Comparison of ENCODE assay signal across 9 cellular contexts in the genomic region with DNA sequence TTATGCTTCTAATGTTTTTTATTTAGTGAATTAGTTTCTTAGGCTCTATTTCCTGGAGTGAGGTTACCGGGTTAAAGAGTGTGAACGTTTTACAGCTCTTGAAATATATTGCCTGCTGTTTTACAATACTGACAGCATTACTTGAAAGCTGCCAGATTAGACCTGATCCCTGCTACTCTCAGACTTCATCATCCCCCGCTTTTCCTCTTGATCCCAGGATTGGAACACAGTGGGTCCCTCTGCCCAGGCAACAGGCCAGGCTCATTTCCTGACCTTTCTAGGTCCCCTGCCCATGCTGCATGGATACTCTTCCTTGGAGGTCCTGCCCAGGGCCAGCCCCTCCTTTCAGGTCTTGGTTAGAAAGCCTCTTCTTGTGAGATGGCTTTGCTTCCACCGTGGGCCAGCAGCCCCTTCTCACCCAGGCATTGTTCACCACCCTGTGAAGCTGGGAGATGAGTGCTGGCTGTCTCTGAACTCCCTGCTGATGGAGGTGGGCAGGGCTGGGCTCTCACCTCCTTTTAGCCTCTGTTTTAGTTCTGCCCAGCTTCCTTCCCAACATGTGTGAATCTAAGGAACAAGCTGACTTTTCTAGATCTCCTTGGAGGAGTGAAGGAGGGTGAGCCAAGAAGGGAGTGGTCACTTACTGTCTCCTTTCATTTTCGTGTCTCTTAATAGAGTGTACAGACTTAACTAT. TPM values are rescaled to one million over a fixed set of nuclear protein-coding genes. Genes with fewer than 3 reads are reported as not detected.
DNase-seq lines count a peak whose midpoint lies in the region; ATAC-seq and TF ChIP-seq lines count a peak whose summit lies in the region.
"Had no signal": no experiment of that assay in that cellular context is flagged by ENCODE, and none has a peak within 500 bp of the region (broad histone marks: within the 10 kb centered on the region; RNA-seq: fewer than 3 reads in every experiment).

No MANE protein-coding gene starts in this region.

- no peak for DNase-seq in CD4-positive, alpha-beta memory T cell
- peak; percentile 9 for DNase-seq in RPMI8226
- DNase-seq in fibroblast of pulmonary artery (ENCODE audit: low read depth), result peak; percentile 56
- DNase-seq in osteocyte (ENCODE audit: extremely low spot score, unreplicated experiment), result no peak
- DNase-seq in mesenteric fat pad (ENCODE audit: low spot score), result no peak
- DNase-seq in stimulated activated CD4-positive, alpha-beta T cell treated with anti-CD3 and anti-CD28 coated beads, Interleukin-4, amount 100 ng/mL, for 4 hours, result no peak
- DNase-seq in HPDE6-E6E7 (ENCODE audit: extremely low spot score), result no peak

- H3K9me3 Mint-ChIP-seq in CD4-positive, alpha-beta memory T cell, result no peaks in the 10 kb centered on the region
- H3K9me3 Mint-ChIP-seq in osteocyte (ENCODE audit: unreplicated experiment), result no peaks in the 10 kb centered on the region

- H3K4me3 ChIP-seq in CD4-positive, alpha-beta memory T cell (ENCODE audit: low read length in 2 of 2), result no peak overlapping the region
- peak overlapping the region; percentile 22 for H3K4me3 ChIP-seq in fibroblast of pulmonary artery (replicated peaks; ENCODE audit: low read depth, low read length)

- ATAC-seq in HG03139 (IDR thresholded peaks at IDR 0.05; ENCODE audit: unreplicated experiment), result no peak

- no peak overlapping the region for H3K27ac ChIP-seq in CD4-positive, alpha-beta memory T cell (ENCODE audit: low read depth, low read length)
- H3K27ac ChIP-seq: KMS-11 had no signal

- intact Hi-C loops in CD4-positive, alpha-beta memory T cell (cut with micrococcal nuclease), result no loop called here

- H3K36me3 Mint-ChIP-seq in CD4-positive, alpha-beta memory T cell, result peaks cover 14 to 24% of the 10 kb centered on the region in 2 donors
- H3K36me3 Mint-ChIP-seq in osteocyte (ENCODE audit: unreplicated experiment), result peaks cover 8% of the 10 kb centered on the region

- no peaks in the 10 kb centered on the region for H3K27me3 ChIP-seq in CD4-positive, alpha-beta memory T cell (ENCODE audit: insufficient read depth, low read length)

- H3K4me3 Mint-ChIP-seq in CD4-positive, alpha-beta memory T cell, result peak overlapping the region in 5 of 8 donors; percentile 2 to 73 (median 39)
- peak overlapping the region; percentile 21 for H3K4me3 Mint-ChIP-seq in osteocyte (ENCODE audit: unreplicated experiment)

- CTCF ChIA-PET in CD4-positive, alpha-beta memory T cell (lab: Charles Lee; ENCODE audit: partially characterized antibody), result interaction anchor here (0.6 kb wide), 1 partner anchor 10 kb away, joined by 3 read pairs; no protein-coding TSS in a partner anchor

- H3K4me1 Mint-ChIP-seq in CD4-positive, alpha-beta memory T cell, result peaks cover 59 to 80% (median 67%) of the 10 kb centered on the region in 4 donors
- H3K4me1 Mint-ChIP-seq in osteocyte (ENCODE audit: unreplicated experiment), result peaks cover 60% of the 10 kb centered on the region

- H3K9me3 ChIP-seq in CD4-positive, alpha-beta memory T cell (ENCODE audit: control insufficient read depth in 1 of 2, low read length in 2 of 2), result no peaks in the 10 kb centered on the region

- peak overlapping the region in 6 of 7 donors; percentile 16 to 82 (median 56) for H3K27ac Mint-ChIP-seq in CD4-positive, alpha-beta memory T cell
- peak overlapping the region; percentile 81 for H3K27ac Mint-ChIP-seq in osteocyte (ENCODE audit: unreplicated experiment)

- TF ChIP-seq CTCF in fibroblast of pulmonary artery (IDR thresholded peaks at IDR 0.05; ENCODE audit: low read length, missing control alignments), result no peak
- no peak for TF ChIP-seq CTCF in osteocyte (IDR thresholded peaks at IDR 0.05)

- no peaks in the 10 kb centered on the region for H3K36me3 ChIP-seq in CD4-positive, alpha-beta memory T cell (ENCODE audit: insufficient read depth, low read length)

- POLR2A ChIA-PET in CD4-positive, alpha-beta memory T cell (lab: Charles Lee; ENCODE audit: partially characterized antibody), result no interaction called here

- H3K27me3 Mint-ChIP-seq in CD4-positive, alpha-beta memory T cell, result no peaks in the 10 kb centered on the region
- no peaks in the 10 kb centered on the region for H3K27me3 Mint-ChIP-seq in osteocyte (ENCODE audit: unreplicated experiment)

- H3K4me1 ChIP-seq in CD4-positive, alpha-beta memory T cell (ENCODE audit: insufficient read depth, low read length), result peaks cover 68% of the 10 kb centered on the region

RNA-seq across cellular contexts. Expression of a gene that starts 15.5 kb away (rescaled TPM):
- 10 to 100 TPM; 49.7 to 50.8 TPM for total RNA-seq in CD4-positive, alpha-beta memory T cell
- polyA plus RNA-seq in CD4-positive, alpha-beta memory T cell, result 10 to 100 TPM; 57.5 to 64.6 TPM
- total RNA-seq in osteocyte, result 33.9 and 36.4 TPM in 2 replicates
- 43.9 TPM for total RNA-seq in mesenteric fat pad

RNA-seq across cellular contexts. Expression of a gene that starts 17.4 kb away (rescaled TPM):
- total RNA-seq in CD4-positive, alpha-beta memory T cell, result 10 to 100 TPM; 85.8 to 88.5 TPM
- 10 to 100 TPM in 1 of 2 donors, 1 to 10 TPM in 1; 6.2 to 14.0 TPM for polyA plus RNA-seq in CD4-positive, alpha-beta memory T cell
- total RNA-seq in osteocyte (93.1 and 95.9 TPM in 2 replicates), mesenteric fat pad (98.0 TPM)

Comparison
In these comparisons a context has a peak if more than half of its experiments do, and no peak if none do; other contexts are left out.
1. DNase-seq: peak in RPMI8226 (single experiment) and fibroblast of pulmonary artery (single experiment); none in CD4-positive, alpha-beta memory T cell (0 of 5), osteocyte (single experiment), mesenteric fat pad (single experiment), stimulated activated CD4-positive, alpha-beta T cell treated with anti-CD3 and anti-CD28 coated beads, Interleukin-4, amount 100 ng/mL, for 4 hours (0 of 2) and HPDE6-E6E7 (single experiment).